ENCODE assay signal across 8 cellular contexts in the genomic region with DNA sequence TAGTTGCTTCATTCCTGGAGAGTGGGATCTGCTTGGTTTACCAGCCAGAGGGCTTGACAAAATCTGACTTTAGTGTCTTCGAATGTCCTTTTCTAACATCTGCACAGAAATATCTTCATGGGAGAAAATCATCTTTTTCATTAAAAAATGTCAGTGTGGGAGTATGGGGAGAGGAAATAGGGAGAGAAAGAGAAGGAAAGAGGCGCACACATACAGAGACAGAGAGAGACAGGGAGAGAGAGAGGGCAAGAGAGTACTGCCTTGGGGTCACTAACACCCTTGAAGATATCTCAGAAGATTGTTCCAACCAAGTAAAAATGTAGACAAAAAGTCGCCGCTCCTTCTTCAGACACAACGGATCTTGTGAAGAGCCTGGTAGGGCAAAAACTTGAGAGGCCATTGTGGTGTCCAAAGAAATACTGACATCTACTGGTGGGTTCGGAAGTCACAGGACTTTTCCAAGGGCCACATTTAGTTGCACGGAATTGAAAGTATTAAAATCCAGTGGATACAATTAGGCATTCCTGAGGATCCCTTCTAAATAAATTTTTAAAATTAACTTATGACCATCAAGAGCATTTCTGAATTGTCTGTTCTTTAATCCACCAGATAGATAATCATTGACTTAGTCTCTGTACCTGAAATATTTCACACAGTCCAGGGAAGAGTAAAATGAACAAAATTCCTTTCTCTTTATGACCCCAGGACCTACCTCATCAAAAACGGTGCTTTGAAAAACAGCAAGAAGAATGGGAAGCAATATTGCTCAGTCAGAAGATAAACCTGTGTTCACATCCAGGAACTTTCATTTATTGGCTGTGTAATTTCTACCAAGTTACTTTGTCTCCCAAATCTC. TPM values are rescaled to one million over a fixed set of nuclear protein-coding genes. Genes with fewer than 3 reads are reported as not detected.
DNase-seq lines count a peak whose midpoint lies in the region; ATAC-seq and TF ChIP-seq lines count a peak whose summit lies in the region.

No MANE protein-coding gene starts in this region.

- H3F3A ChIP-seq in smooth muscle cell (ENCODE audit: low read depth): no peaks in the 10 kb centered on the region

- WGBS in smooth muscle cell (ENCODE audit: low lambda C conversion rate): 18% methylated on average over 8 of the region's 8 CpGs

- no peaks in the 10 kb centered on the region for H4K20me1 ChIP-seq in DND-41 (ENCODE audit: insufficient read depth, low read length)
- H4K20me1 ChIP-seq in smooth muscle cell (ENCODE audit: low read depth): no peaks in the 10 kb centered on the region

- H3K9me3 ChIP-seq in DND-41 (ENCODE audit: insufficient read depth, low read length, severe bottlenecking) (peaks cover 12% of the 10 kb centered on the region), smooth muscle cell (replicated peaks; ENCODE audit: low read depth) (no peaks in the 10 kb centered on the region)

- TF ChIP-seq CTCF in DND-41 (IDR thresholded peaks at IDR 0.05; ENCODE audit: borderline replicate concordance, extremely low read depth, low read length, poor library complexity, severe bottlenecking) (peak; percentile 91), LNCaP clone FGC (IDR thresholded peaks at IDR 0.05; ENCODE audit: control insufficient read depth, extremely low read depth, insufficient read depth) (peak; percentile 79), smooth muscle cell (IDR thresholded peaks at IDR 0.05; ENCODE audit: borderline replicate concordance, insufficient read depth, poor library complexity, severe bottlenecking) (peak; percentile 85)

- peak; percentile 91 for ATAC-seq in DND-41 (ENCODE audit: insufficient read depth, low read depth)
- ATAC-seq in GM21526 (IDR thresholded peaks at IDR 0.05; ENCODE audit: low FRiP score, unreplicated experiment): peak; percentile 92
- no peak for ATAC-seq in HG03457 (IDR thresholded peaks at IDR 0.05; ENCODE audit: unreplicated experiment)

- H3K27me3 ChIP-seq in DND-41 (ENCODE audit: insufficient read depth, low read length, poor library complexity) (no peaks in the 10 kb centered on the region), smooth muscle cell (ENCODE audit: low read depth) (no peaks in the 10 kb centered on the region)

- H3K36me3 ChIP-seq in DND-41 (ENCODE audit: insufficient read depth, low read length) (no peaks in the 10 kb centered on the region), smooth muscle cell (ENCODE audit: low read depth) (no peaks in the 10 kb centered on the region)

- DNase-seq in DND-41: peak; percentile 68
- peak; percentile 31 for DNase-seq in LNCaP clone FGC (ENCODE audit: low read depth)
- DNase-seq in T follicular helper cell (ENCODE audit: low read depth): peak; percentile 30
- DNase-seq in astrocyte of the hippocampus (ENCODE audit: low read depth, low spot score): peak; percentile 87
- peak; percentile 20 for DNase-seq in iPS DF 19.7 (ENCODE audit: low read depth, low spot score)
- DNase-seq in smooth muscle cell (lab: John Stamatoyannopoulos, UW; ENCODE audit: unreplicated experiment): no peak

- H3K9ac ChIP-seq in DND-41 (ENCODE audit: low read depth, low read length): no peak overlapping the region
- H3K9ac ChIP-seq in smooth muscle cell (ENCODE audit: low read depth): peak overlapping the region; percentile 55

- H3K27ac ChIP-seq in DND-41 (ENCODE audit: low read length) (no peak overlapping the region), smooth muscle cell (ENCODE audit: low read depth) (peak overlapping the region; percentile 65)

- H3K4me3 ChIP-seq in DND-41 (ENCODE audit: low read depth in 1 of 2, low read length in 2 of 2) (no peak overlapping the region), LNCaP clone FGC (ENCODE audit: low read depth, low read length) (no peak overlapping the region), smooth muscle cell (peak overlapping the region; percentile 30)

- no peaks in the 10 kb centered on the region for H3K79me2 ChIP-seq in DND-41 (ENCODE audit: insufficient read depth, low read length)
- H3K79me2 ChIP-seq in smooth muscle cell (ENCODE audit: low read depth): no peaks in the 10 kb centered on the region

- H3K4me2 ChIP-seq in DND-41 (ENCODE audit: insufficient read depth, low read length) (peak overlapping the region; percentile 27; the same call in 1 of the 2 replicates), smooth muscle cell (peak overlapping the region; percentile 81)

- peaks cover 4% of the 10 kb centered on the region; the same call in 1 of the 2 replicates for H3K4me1 ChIP-seq in DND-41 (ENCODE audit: insufficient read depth, low read length)
- peaks cover 12% of the 10 kb centered on the region for H3K4me1 ChIP-seq in smooth muscle cell (ENCODE audit: low read depth)

- H2AFZ ChIP-seq in DND-41 (ENCODE audit: low read depth, low read length) (0 out of 2 replicates have a peak overlapping the region, but pooled peaks have one; percentile 4), smooth muscle cell (ENCODE audit: low read depth) (peak overlapping the region; percentile 92)

RNA-seq across cellular contexts. Expression of a gene that starts 29.7 kb away (rescaled TPM):
- total RNA-seq in smooth muscle cell: 6,093 and 6,435 TPM in 2 replicates
- polyA plus RNA-seq in smooth muscle cell: 2,741 and 3,198 TPM in 2 replicates

RNA-seq across cellular contexts. Expression of a gene that starts 56.2 kb away (rescaled TPM):
- total RNA-seq in smooth muscle cell: 7.3 and 13.8 TPM in 2 replicates
- polyA plus RNA-seq in smooth muscle cell: 2.5 and 3.7 TPM in 2 replicates
